ENCODE assay signal across 1 cellular context in genomic region chr9:98922721-98923435, GRCh38.
A peak's percentile ranks its signal among the peaks of the same experiment; 100 is the strongest.
TF ChIP-seq lines count a peak whose summit lies in the region.

No MANE protein-coding gene starts in this region.

TF ChIP-seq in GM12878, 131 proteins besides CTCF, POLR2A, EP300 and RAD21 (continued from another document):
- TF ChIP-seq NKRF (conservative IDR thresholded peaks at IDR 0.05) = no peak
- TF ChIP-seq SPI1 (IDR thresholded peaks at IDR 0.05; ENCODE audit: borderline replicate concordance, insufficient read depth, low read depth, low read length) = 0 out of 2 replicates have a peak, but pooled peaks have one; percentile 8
- TF ChIP-seq ZNF207 (IDR thresholded peaks at IDR 0.05; ENCODE audit: borderline replicate concordance) = no peak
- no peak for TF ChIP-seq CREM (IDR thresholded peaks at IDR 0.05; ENCODE audit: low read depth)
- TF ChIP-seq IKZF2 (IDR thresholded peaks at IDR 0.05) = no peak
